28 cellular contexts compared by ENCODE assay signal in the genomic region with DNA sequence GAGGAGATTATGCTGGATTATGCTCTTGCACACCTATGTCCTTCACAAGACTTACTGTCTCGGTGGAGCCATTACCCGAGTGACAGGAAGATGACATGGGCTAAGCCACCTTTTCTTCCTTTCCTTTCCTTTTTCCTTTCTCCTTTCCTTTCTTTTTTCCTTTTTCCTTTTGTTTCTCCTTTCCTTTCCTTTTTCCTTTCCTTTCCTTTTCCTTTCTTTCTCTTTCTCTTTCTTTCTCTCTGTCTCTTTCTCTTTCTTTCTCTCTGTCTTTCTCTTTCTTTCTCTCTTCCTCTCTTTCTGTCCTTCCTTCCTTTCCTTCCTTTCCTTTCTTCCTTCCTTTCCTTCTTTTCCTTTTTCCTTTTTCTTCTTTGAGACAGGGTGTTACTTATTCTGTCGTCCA.
"Had no signal": no experiment of that assay in that cellular context is flagged by ENCODE, and none has a peak within 500 bp of the region (broad histone marks: within the 10 kb centered on the region; RNA-seq: fewer than 3 reads in every experiment).

No MANE protein-coding gene starts in this region.

- DNase-seq: colonic mucosa; effector CD8-positive, alpha-beta T cell; endodermal cell; erythroblast; esophagus squamous epithelium; foreskin melanocyte; mesenchymal stem cell; mucosa of descending colon; naive B cell; stimulated activated CD4-positive, alpha-beta T cell treated with anti-CD3 and anti-CD28 coated beads, Interleukin-12 subunit alpha, Interleukin-12 subunit beta, amount 100 ng/mL, for 4 hours; stimulated activated CD4-positive, alpha-beta T cell treated with anti-CD3 and anti-CD28 coated beads, Interleukin-1b, Interleukin-23, amount 100 ng/mL, for 48 hours; stimulated activated CD4-positive, alpha-beta T cell treated with anti-CD3 and anti-CD28 coated beads, Interleukin-4, amount 100 ng/mL, for 1 hour; stimulated activated CD8-positive, alpha-beta memory T cell treated with anti-CD3 and anti-CD28 coated beads, Interleukin-4, amount 100 ng/mL, for 48 hours; stimulated activated naive CD4-positive, alpha-beta T cell; stimulated activated naive CD8-positive, alpha-beta T cell treated with anti-CD3 and anti-CD28 coated beads, Interleukin-15, amount 100 ng/mL, for 72 hours; upper lobe of left lung had no signal

- H3K4me2 ChIP-seq: smooth muscle cell had no signal

- H3K9me3 ChIP-seq: colonic mucosa, esophagus squamous epithelium, mucosa of descending colon, neutrophil, suprapubic skin, upper lobe of left lung had no signal

- H3K4me1 ChIP-seq: colonic mucosa, parathyroid adenoma had no signal

- H3K79me2 ChIP-seq: parathyroid adenoma had no signal

- H3K36me3 Mint-ChIP-seq: mesothelial cell of epicardium; naive B cell; natural killer cell treated with Interleukin-12 subunit alpha and Interleukin-12 subunit beta and Interleukin-15 and Interleukin-18, amount 100 ng/mL, for 72 hours had no signal

- ATAC-seq: left lobe of liver; mucosa of descending colon; natural killer cell treated with Interleukin-12 subunit alpha and Interleukin-12 subunit beta and Interleukin-15 and Interleukin-18, amount 100 ng/mL, for 72 hours; sciatic nerve; stimulated activated naive CD8-positive, alpha-beta T cell treated with anti-CD3 and anti-CD28 coated beads, Interleukin-15, amount 100 ng/mL, for 72 hours had no signal

- H3K27me3 Mint-ChIP-seq: dendritic cell treated with granulocyte-macrophage colony-stimulating factor and Interleukin-4, amounts not matched to agents 40 ng/mL and 50 ng/mL, for 4 days; progenitor cell of endocrine pancreas had no signal

- H3K4me3 Mint-ChIP-seq: dendritic cell treated with granulocyte-macrophage colony-stimulating factor and Interleukin-4, amounts not matched to agents 40 ng/mL and 50 ng/mL, for 4 days; endodermal cell; mesothelial cell of epicardium; natural killer cell treated with Interleukin-12 subunit alpha and Interleukin-12 subunit beta and Interleukin-15 and Interleukin-18, amount 100 ng/mL, for 72 hours; neural crest cell; stimulated activated naive CD8-positive, alpha-beta T cell treated with anti-CD3 and anti-CD28 coated beads, Interleukin-15, amount 100 ng/mL, for 72 hours had no signal

- H2AFZ ChIP-seq: parathyroid adenoma had no signal

- H3K9me3 Mint-ChIP-seq: dendritic cell treated with granulocyte-macrophage colony-stimulating factor and Interleukin-4, amounts not matched to agents 40 ng/mL and 50 ng/mL, for 4 days; endodermal cell; mesothelial cell of epicardium; naive B cell; natural killer cell treated with Interleukin-12 subunit alpha and Interleukin-12 subunit beta and Interleukin-15 and Interleukin-18, amount 100 ng/mL, for 72 hours; neural crest cell; stimulated activated naive CD8-positive, alpha-beta T cell treated with anti-CD3 and anti-CD28 coated beads, Interleukin-15, amount 100 ng/mL, for 72 hours had no signal

- H3K36me3 ChIP-seq: colonic mucosa, neutrophil, suprapubic skin, upper lobe of left lung had no signal

- H3K4me1 Mint-ChIP-seq: naive B cell; neural crest cell; stimulated activated naive CD8-positive, alpha-beta T cell treated with anti-CD3 and anti-CD28 coated beads, Interleukin-15, amount 100 ng/mL, for 72 hours had no signal

- H3K4me3 ChIP-seq: colonic mucosa, esophagus squamous epithelium, lung, mucosa of descending colon, smooth muscle cell, suprapubic skin, upper lobe of left lung had no signal

- H3K27me3 ChIP-seq: colonic mucosa, esophagus squamous epithelium, neutrophil, suprapubic skin, upper lobe of left lung had no signal

- H3K27ac ChIP-seq: colonic mucosa, neutrophil, parathyroid adenoma, suprapubic skin, upper lobe of left lung had no signal

- H3K9ac ChIP-seq: parathyroid adenoma had no signal

- H3K27ac Mint-ChIP-seq: dendritic cell treated with granulocyte-macrophage colony-stimulating factor and Interleukin-4, amounts not matched to agents 40 ng/mL and 50 ng/mL, for 4 days; endodermal cell; mesothelial cell of epicardium; naive B cell; natural killer cell treated with Interleukin-12 subunit alpha and Interleukin-12 subunit beta and Interleukin-15 and Interleukin-18, amount 100 ng/mL, for 72 hours; progenitor cell of endocrine pancreas; stimulated activated naive CD8-positive, alpha-beta T cell treated with anti-CD3 and anti-CD28 coated beads, Interleukin-15, amount 100 ng/mL, for 72 hours had no signal
